ENCODE assay signal across 1 cellular context in the genomic region with DNA sequence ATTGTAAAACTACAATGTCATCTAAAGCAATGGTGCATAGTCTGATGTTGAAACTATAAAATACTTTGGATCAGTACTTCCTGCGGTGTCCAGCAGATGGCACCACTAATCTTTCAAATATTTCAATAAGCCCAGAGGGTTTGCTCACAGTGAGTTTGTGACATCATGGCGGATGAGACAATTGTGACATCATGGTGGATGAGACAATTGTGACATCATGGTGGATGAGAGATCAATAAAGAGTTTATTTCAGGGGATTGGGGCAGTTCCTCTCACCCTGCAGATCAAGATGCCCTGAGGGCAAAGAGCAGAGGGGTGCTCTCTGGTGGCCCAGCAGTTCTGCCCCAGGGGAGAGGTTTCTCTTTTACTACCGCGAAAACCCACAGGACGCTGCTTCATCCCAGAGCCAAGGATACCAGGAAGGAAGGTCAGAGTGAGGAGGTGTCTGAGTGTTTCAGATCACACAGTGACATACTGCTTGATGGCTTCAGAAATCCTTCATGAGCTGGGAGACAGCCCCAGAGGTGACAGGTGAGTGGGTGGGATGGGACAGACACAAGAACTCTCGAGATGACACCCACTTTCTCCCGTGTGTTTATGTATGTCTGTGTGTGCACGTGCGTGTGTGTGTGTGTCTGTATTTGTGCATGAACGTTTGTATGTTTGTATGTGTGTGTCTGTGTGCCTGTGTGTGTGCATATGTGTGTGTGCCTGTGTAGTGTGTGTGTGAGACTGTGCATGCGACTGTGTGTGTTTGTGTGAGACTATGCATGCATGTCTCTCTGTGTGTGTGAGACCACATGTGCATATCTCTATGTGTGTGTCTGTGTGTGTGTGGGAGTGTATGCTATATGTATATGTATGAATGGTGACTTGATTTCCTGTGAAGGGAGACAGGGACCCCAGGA.
A peak's percentile ranks its signal among the peaks of the same experiment; 100 is the strongest.
TF ChIP-seq lines count a peak whose summit lies in the region.

No MANE protein-coding gene starts in this region.

TF ChIP-seq in IMR-90, 13 proteins besides CTCF, POLR2A, EP300 and RAD21:
- TF ChIP-seq, protein P1, sequence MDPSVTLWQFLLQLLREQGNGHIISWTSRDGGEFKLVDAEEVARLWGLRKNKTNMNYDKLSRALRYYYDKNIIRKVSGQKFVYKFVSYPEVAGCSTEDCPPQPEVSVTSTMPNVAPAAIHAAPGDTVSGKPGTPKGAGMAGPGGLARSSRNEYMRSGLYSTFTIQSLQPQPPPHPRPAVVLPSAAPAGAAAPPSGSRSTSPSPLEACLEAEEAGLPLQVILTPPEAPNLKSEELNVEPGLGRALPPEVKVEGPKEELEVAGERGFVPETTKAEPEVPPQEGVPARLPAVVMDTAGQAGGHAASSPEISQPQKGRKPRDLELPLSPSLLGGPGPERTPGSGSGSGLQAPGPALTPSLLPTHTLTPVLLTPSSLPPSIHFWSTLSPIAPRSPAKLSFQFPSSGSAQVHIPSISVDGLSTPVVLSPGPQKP (IDR thresholded peaks at IDR 0.05; ENCODE audit: borderline replicate concordance, low read depth, low read length), result no peak
- TF ChIP-seq, protein P2, sequence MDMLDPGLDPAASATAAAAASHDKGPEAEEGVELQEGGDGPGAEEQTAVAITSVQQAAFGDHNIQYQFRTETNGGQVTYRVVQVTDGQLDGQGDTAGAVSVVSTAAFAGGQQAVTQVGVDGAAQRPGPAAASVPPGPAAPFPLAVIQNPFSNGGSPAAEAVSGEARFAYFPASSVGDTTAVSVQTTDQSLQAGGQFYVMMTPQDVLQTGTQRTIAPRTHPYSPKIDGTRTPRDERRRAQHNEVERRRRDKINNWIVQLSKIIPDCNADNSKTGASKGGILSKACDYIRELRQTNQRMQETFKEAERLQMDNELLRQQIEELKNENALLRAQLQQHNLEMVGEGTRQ (IDR thresholded peaks at IDR 0.05; ENCODE audit: low read depth, low read length), result no peak
- no peak for TF ChIP-seq BHLHE40 (IDR thresholded peaks at IDR 0.05; ENCODE audit: low read depth, low read length)
- TF ChIP-seq MAFK (IDR thresholded peaks at IDR 0.05; ENCODE audit: low read depth, low read length), result no peak
- TF ChIP-seq CHD1 (IDR thresholded peaks at IDR 0.05; ENCODE audit: low read depth, low read length), result no peak
- no peak for TF ChIP-seq RFX5 (IDR thresholded peaks at IDR 0.05; ENCODE audit: low read depth, low read length)
- TF ChIP-seq SMC3 (IDR thresholded peaks at IDR 0.05; ENCODE audit: low read depth, low read length), result peak; percentile 83
- TF ChIP-seq NFE2L2 (IDR thresholded peaks at IDR 0.05; ENCODE audit: low read depth, low read length), result no peak
- TF ChIP-seq FOS (IDR thresholded peaks at IDR 0.05; ENCODE audit: low read depth, low read length), result no peak
- no peak for TF ChIP-seq MXI1 (IDR thresholded peaks at IDR 0.05; ENCODE audit: borderline replicate concordance, low read depth, low read length)
- no peak for TF ChIP-seq MAZ (IDR thresholded peaks at IDR 0.05; ENCODE audit: borderline replicate concordance, low read depth, low read length)
- TF ChIP-seq RCOR1 (IDR thresholded peaks at IDR 0.05; ENCODE audit: insufficient replicate concordance, low read length), result peak; percentile 81
- TF ChIP-seq CEBPB (IDR thresholded peaks at IDR 0.05; ENCODE audit: low read depth, low read length), result peak; percentile 84
